ENCODE assay signal across 8 cellular contexts in the genomic region with DNA sequence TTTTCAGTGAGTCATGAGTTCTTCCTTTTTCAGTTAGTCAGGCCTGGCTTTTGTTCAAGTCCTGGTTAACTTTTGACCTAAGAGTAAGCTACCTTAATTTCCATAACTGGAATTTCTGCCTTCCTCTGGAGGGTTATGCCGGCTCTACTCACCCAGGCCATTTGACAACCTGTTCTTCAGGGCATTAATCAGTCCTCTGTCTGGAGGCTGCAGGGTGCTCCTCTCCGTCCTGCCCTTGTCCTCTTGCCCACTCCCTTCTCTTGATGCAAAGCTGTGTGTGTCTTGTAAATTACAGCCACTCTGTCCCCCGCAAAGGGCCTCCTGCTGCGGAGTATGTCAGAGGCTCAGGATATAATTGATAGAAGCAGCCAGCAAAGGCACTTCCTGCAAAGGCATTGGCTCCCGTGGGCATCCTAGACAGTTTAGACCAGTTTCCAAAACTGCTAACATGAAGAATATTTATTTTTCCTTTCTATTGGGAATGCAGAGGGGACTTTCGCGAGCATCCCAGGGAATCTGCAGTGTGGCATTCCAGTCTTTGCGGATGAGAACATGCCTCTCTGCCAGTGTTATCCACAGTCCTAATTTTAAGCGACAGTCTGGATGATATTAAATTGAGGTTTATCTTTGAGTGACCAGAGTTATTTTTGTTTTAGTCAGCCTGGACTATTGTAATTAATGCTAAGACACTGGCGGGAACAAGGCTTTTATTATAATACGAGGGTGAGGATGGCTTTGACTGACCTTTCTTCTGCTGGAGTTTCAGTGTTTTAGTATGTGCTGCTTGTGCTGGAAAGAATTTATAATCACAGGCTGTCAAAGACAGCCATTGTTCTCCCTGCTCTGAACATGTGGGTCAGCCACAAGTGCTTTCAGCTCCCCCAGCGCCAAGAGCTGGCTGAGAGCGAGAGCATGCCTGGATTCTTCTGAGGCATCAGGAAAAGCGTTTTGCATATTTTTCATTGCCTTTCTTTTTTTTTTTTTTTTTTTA.
DNase-seq lines count a peak whose midpoint lies in the region; ATAC-seq and TF ChIP-seq lines count a peak whose summit lies in the region.

No MANE protein-coding gene starts in this region.

- 13 to 52% methylated on average over 14 of the region's 14 CpGs for WGBS in sigmoid colon, 2 donors

- no peak overlapping the region for H3K9ac ChIP-seq in iPS-18a (ENCODE audit: low read length)

- H3K9me3 ChIP-seq in HAP-1 (no peaks in the 10 kb centered on the region), ascending aorta (no peaks in the 10 kb centered on the region), iPS-18a (ENCODE audit: control insufficient read depth, low read depth, low read length) (no peaks in the 10 kb centered on the region), sigmoid colon (no peaks in the 10 kb centered on the region), vagina (no peaks in the 10 kb centered on the region)

- H3K27me3 Mint-ChIP-seq in natural killer cell treated with Interleukin-12 subunit alpha and Interleukin-12 subunit beta and Interleukin-15 and Interleukin-18, amount 100 ng/mL, for 72 hours = no peaks in the 10 kb centered on the region
- H3K27me3 Mint-ChIP-seq in T-cell = peaks cover 2 to 4% of the 10 kb centered on the region in 2 donors

- H3K36me3 Mint-ChIP-seq in natural killer cell treated with Interleukin-12 subunit alpha and Interleukin-12 subunit beta and Interleukin-15 and Interleukin-18, amount 100 ng/mL, for 72 hours = no peaks in the 10 kb centered on the region
- no peaks in the 10 kb centered on the region for H3K36me3 Mint-ChIP-seq in T-cell

- peaks cover 37% of the 10 kb centered on the region for H3K4me1 ChIP-seq in HAP-1
- peaks cover 3 to 23% of the 10 kb centered on the region in 2 donors for H3K4me1 ChIP-seq in ascending aorta
- H3K4me1 ChIP-seq in iPS-18a (ENCODE audit: control insufficient read depth, low read depth, low read length) = peaks cover 24% of the 10 kb centered on the region
- H3K4me1 ChIP-seq in sigmoid colon = peaks cover 0 to 51% (median 30%) of the 10 kb centered on the region in 4 donors
- H3K4me1 ChIP-seq in vagina = peaks cover 23% of the 10 kb centered on the region

- peak; percentile 85 to 93 for DNase-seq in HAP-1 (ENCODE audit: low spot score in 2 of 2)
- DNase-seq in ascending aorta (ENCODE audit: low spot score in 2 of 2) = no peak
- DNase-seq in sigmoid colon = peak; percentile 79
- DNase-seq in natural killer cell treated with Interleukin-12 subunit alpha and Interleukin-12 subunit beta and Interleukin-15 and Interleukin-18, amount 100 ng/mL, for 72 hours (ENCODE audit: low spot score) = no peak
- DNase-seq in vagina (ENCODE audit: extremely low spot score in 2 of 2) = no peak
- no peak for DNase-seq in NCI-H1092 (lab: John Stamatoyannopoulos, UW)
- DNase-seq in T-cell = no peak

- TF ChIP-seq CTCF in ascending aorta (IDR thresholded peaks at IDR 0.05) (peak in 1 of 3 experiments; percentile 6), sigmoid colon (IDR thresholded peaks at IDR 0.05) (no peak), vagina (IDR thresholded peaks at IDR 0.05) (no peak)

- no peaks in the 10 kb centered on the region for H3K4me1 Mint-ChIP-seq in natural killer cell treated with Interleukin-12 subunit alpha and Interleukin-12 subunit beta and Interleukin-15 and Interleukin-18, amount 100 ng/mL, for 72 hours (ENCODE audit: low read depth in 2 of 2)
- H3K4me1 Mint-ChIP-seq in T-cell = no peaks in the 10 kb centered on the region

- H3K27ac Mint-ChIP-seq in natural killer cell treated with Interleukin-12 subunit alpha and Interleukin-12 subunit beta and Interleukin-15 and Interleukin-18, amount 100 ng/mL, for 72 hours = no peak overlapping the region
- no peak overlapping the region for H3K27ac Mint-ChIP-seq in T-cell

- in situ Hi-C loops in HAP-1 (cut with MboI; ENCODE audit: low sequenced_read_pairs) = no loop called here

- no peak for ATAC-seq in natural killer cell treated with Interleukin-12 subunit alpha and Interleukin-12 subunit beta and Interleukin-15 and Interleukin-18, amount 100 ng/mL, for 72 hours
- ATAC-seq in T-cell (replicated peaks in 1 of 4) = no peak

- H3K36me3 ChIP-seq in HAP-1 (replicated peaks) (peaks cover 6% of the 10 kb centered on the region; the same call in 1 of the 2 replicates), ascending aorta (peaks cover 0 to 1% of the 10 kb centered on the region in 2 donors), iPS-18a (ENCODE audit: control insufficient read depth, low read depth, low read length) (no peaks in the 10 kb centered on the region), sigmoid colon (no peaks in the 10 kb centered on the region), vagina (no peaks in the 10 kb centered on the region)

- TF ChIP-seq POLR2A in sigmoid colon (IDR thresholded peaks at IDR 0.05) = no peak
- TF ChIP-seq POLR2A in vagina (IDR thresholded peaks at IDR 0.05) = no peak

- CTCF ChIA-PET in T-cell (lab: Charles Lee) = interaction anchor here in 1 of 2 donors (0.6 to 0.7 kb wide), 2 partner anchors 11 to 633 kb away, joined by 3 to 5 read pairs; no protein-coding TSS in a partner anchor

- POLR2A ChIA-PET in T-cell (lab: Charles Lee) = no interaction called here

- no peak overlapping the region for H3K4me3 Mint-ChIP-seq in natural killer cell treated with Interleukin-12 subunit alpha and Interleukin-12 subunit beta and Interleukin-15 and Interleukin-18, amount 100 ng/mL, for 72 hours
- H3K4me3 Mint-ChIP-seq in T-cell = no peak overlapping the region

- peak overlapping the region; percentile 29 to 36 for H3K27ac ChIP-seq in ascending aorta
- no peak overlapping the region for H3K27ac ChIP-seq in iPS-18a (ENCODE audit: low read length)
- peak overlapping the region; percentile 69 to 86 (median 80) for H3K27ac ChIP-seq in sigmoid colon
- no peak overlapping the region for H3K27ac ChIP-seq in vagina

- no peak for TF ChIP-seq EP300 in sigmoid colon (IDR thresholded peaks at IDR 0.05)

- no peaks in the 10 kb centered on the region for H3K9me3 Mint-ChIP-seq in natural killer cell treated with Interleukin-12 subunit alpha and Interleukin-12 subunit beta and Interleukin-15 and Interleukin-18, amount 100 ng/mL, for 72 hours
- H3K9me3 Mint-ChIP-seq in T-cell = no peaks in the 10 kb centered on the region

- intact Hi-C loops in ascending aorta (cut with DNase I) (no loop called here), sigmoid colon (cut with DNase I) (loop anchor here (2.0 to 5.0 kb wide), 2 partner anchors 69 to 250 kb away; no protein-coding TSS in a partner anchor), vagina (cut with DNase I) (no loop called here)

- H3K27me3 ChIP-seq in HAP-1 (ENCODE audit: low read depth) = no peaks in the 10 kb centered on the region
- H3K27me3 ChIP-seq in ascending aorta = no peaks in the 10 kb centered on the region
- H3K27me3 ChIP-seq in iPS-18a (ENCODE audit: control insufficient read depth, insufficient read depth, low read length) = peaks cover 28% of the 10 kb centered on the region
- H3K27me3 ChIP-seq in sigmoid colon = no peaks in the 10 kb centered on the region
- no peaks in the 10 kb centered on the region for H3K27me3 ChIP-seq in vagina

- H3K4me3 ChIP-seq in HAP-1 (no peak overlapping the region), ascending aorta (no peak overlapping the region), iPS-18a (ENCODE audit: low read length) (peak overlapping the region; percentile 26), sigmoid colon (peak overlapping the region in 2 of 4 donors; percentile 41 to 42), vagina (no peak overlapping the region)

Comparison
In these comparisons a context has a peak if more than half of its experiments do, and no peak if none do; other contexts are left out.
1. DNase-seq: peak in HAP-1 (2 of 2) and sigmoid colon (single experiment); none in ascending aorta (0 of 2), natural killer cell treated with Interleukin-12 subunit alpha and Interleukin-12 subunit beta and Interleukin-15 and Interleukin-18, amount 100 ng/mL, for 72 hours (single experiment), vagina (0 of 2), NCI-H1092 (single experiment) and T-cell (0 of 34).
2. H3K27ac ChIP-seq: peak in ascending aorta (2 of 2) and sigmoid colon (4 of 4); none in iPS-18a (single experiment) and vagina (single experiment).